8 cellular contexts compared by ENCODE assay signal in the genomic region with DNA sequence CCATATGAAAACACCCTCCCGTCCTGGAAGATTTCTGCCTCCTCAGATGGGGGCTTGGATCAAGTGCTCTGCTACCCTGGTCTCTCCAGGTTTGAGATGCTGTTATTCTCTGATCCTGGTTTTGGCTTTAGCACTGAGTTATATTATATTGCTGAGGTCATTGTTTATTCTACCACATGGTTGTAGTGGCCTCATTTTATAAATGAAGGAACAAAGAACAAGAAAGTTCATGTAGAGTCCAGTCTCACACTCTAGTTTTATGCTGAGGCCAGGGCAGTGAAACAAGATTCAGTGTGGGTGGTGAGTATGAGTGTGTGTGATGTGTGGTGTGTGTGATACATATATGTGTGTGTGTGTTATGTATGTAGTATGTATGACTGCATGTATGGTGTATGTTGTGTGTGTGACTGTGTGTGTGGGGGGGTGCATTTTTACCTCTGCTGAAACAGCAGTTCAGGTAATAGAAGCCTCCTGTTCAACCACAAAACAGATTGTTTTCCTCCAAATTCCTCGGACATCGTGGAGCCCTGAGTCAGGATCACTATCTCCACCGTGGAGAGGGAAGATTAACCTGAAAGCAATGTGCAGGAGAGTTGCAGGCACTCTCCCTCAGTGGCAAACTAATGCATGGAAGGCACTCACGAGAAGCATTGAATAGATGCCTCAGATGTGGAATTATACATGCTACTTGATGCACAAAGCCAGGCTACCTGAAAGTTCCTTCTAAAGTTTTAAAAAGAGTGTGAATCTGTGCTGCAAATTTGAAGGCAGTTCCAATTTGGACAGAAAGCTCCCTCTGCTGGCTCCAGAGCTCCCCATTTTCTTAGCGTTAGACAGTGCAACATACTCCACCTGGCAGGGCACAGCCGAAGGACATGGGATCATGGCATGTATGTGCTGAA.
A peak's percentile ranks its signal among the peaks of the same experiment; 100 is the strongest.
DNase-seq lines count a peak whose midpoint lies in the region; ATAC-seq and TF ChIP-seq lines count a peak whose summit lies in the region.

No MANE protein-coding gene starts in this region.

- H3K4me1 ChIP-seq in Peyer's patch, result no peaks in the 10 kb centered on the region
- H3K4me1 ChIP-seq in effector memory CD4-positive, alpha-beta T cell (ENCODE audit: control insufficient read depth, insufficient read depth, low read length, poor library complexity, severe bottlenecking), result no peaks in the 10 kb centered on the region

- ATAC-seq in HG02588 (IDR thresholded peaks at IDR 0.05; ENCODE audit: unreplicated experiment) (no peak), GM19324 (IDR thresholded peaks at IDR 0.05; ENCODE audit: low FRiP score, unreplicated experiment) (no peak)

- H3K4me3 ChIP-seq in GM12864 (ENCODE audit: low read depth, low read length), result no peak overlapping the region
- H3K4me3 ChIP-seq in Peyer's patch, result no peak overlapping the region
- no peak overlapping the region for H3K4me3 ChIP-seq in effector memory CD4-positive, alpha-beta T cell (ENCODE audit: insufficient read depth, low read depth, low read length, poor library complexity, severe bottlenecking)

- TF ChIP-seq POLR2A in Peyer's patch (IDR thresholded peaks at IDR 0.05), result no peak

- peak overlapping the region in 1 of 6 donors; percentile 20 for H3K27ac Mint-ChIP-seq in immature natural killer cell

- no peaks in the 10 kb centered on the region for H3K36me3 ChIP-seq in Peyer's patch
- no peaks in the 10 kb centered on the region for H3K36me3 ChIP-seq in effector memory CD4-positive, alpha-beta T cell (ENCODE audit: control insufficient read depth, insufficient read depth, low read length)

- H3K9me3 Mint-ChIP-seq in immature natural killer cell, result no peaks in the 10 kb centered on the region

- peaks cover 0 to 8% (median 2%) of the 10 kb centered on the region in 3 donors for H3K27me3 Mint-ChIP-seq in immature natural killer cell (ENCODE audit: low read depth in 3 of 3)

- H3K9me3 ChIP-seq in Peyer's patch, result no peaks in the 10 kb centered on the region
- H3K9me3 ChIP-seq in effector memory CD4-positive, alpha-beta T cell (ENCODE audit: control insufficient read depth, low read length), result no peaks in the 10 kb centered on the region

- DNase-seq in GM12864 (ENCODE audit: low read depth) (no peak), Peyer's patch (peak in 1 of 3 donors; percentile 48), fibroblast of peridontal ligament (ENCODE audit: extremely low read depth) (peak; percentile 63), nucleus accumbens (lab: John Stamatoyannopoulos, UW) (peak in 42 of 56 donors; percentile 1 to 77 (median 26)), immature natural killer cell (no peak)
- DNase-seq in effector memory CD4-positive, alpha-beta T cell, result no peak

- H3K36me3 Mint-ChIP-seq in immature natural killer cell, result no peaks in the 10 kb centered on the region

- no peak overlapping the region for H3K4me3 Mint-ChIP-seq in immature natural killer cell

- TF ChIP-seq CTCF in GM12864 (IDR thresholded peaks at IDR 0.05; ENCODE audit: low read depth, low read length, missing control alignments) (peak; percentile 37), Peyer's patch (IDR thresholded peaks at IDR 0.05) (peak in 4 of 6 experiments; percentile 19 to 42 (median 30))

- peak overlapping the region in 1 of 4 donors; percentile 2 for H3K27ac ChIP-seq in Peyer's patch
- no peak overlapping the region for H3K27ac ChIP-seq in effector memory CD4-positive, alpha-beta T cell (ENCODE audit: insufficient read depth, low read length, poor library complexity, severe bottlenecking)

- no peaks in the 10 kb centered on the region for H3K4me1 Mint-ChIP-seq in immature natural killer cell

- no peaks in the 10 kb centered on the region for H3K27me3 ChIP-seq in Peyer's patch
- no peaks in the 10 kb centered on the region for H3K27me3 ChIP-seq in effector memory CD4-positive, alpha-beta T cell (replicated peaks; ENCODE audit: control insufficient read depth, insufficient read depth, low read length, poor library complexity, severe bottlenecking)

Comparison
In these comparisons a context has a peak if more than half of its experiments do, and no peak if none do; other contexts are left out.
1. DNase-seq: peak in fibroblast of peridontal ligament (single experiment) and nucleus accumbens (42 of 56); none in GM12864 (single experiment), effector memory CD4-positive, alpha-beta T cell (0 of 3) and immature natural killer cell (0 of 3).